Comparison of ENCODE assay signal across 16 cellular contexts in genomic region chr4:65502151-65502691, GRCh38.
DNase-seq lines count a peak whose midpoint lies in the region; ATAC-seq and TF ChIP-seq lines count a peak whose summit lies in the region.
"Had no signal": no experiment of that assay in that cellular context is flagged by ENCODE, and none has a peak within 500 bp of the region (broad histone marks: within the 10 kb centered on the region; RNA-seq: fewer than 3 reads in every experiment).

No MANE protein-coding gene starts in this region.

- CTCF ChIA-PET in HEK293 (lab: Yijun Ruan, JAX) = no interaction called here

- no peak overlapping the region for H3K4me3 ChIP-seq in HEK293 (ENCODE audit: low read depth, low read length)
- no peak overlapping the region for H3K4me3 ChIP-seq in fibroblast of pulmonary artery (replicated peaks; ENCODE audit: low read depth, low read length)
- H3K4me3 ChIP-seq: skin epidermis had no signal

- ATAC-seq in GM18517 (IDR thresholded peaks at IDR 0.05; ENCODE audit: unreplicated experiment) = no peak
- ATAC-seq: activated T-cell treated with anti-CD3 and anti-CD28 coated beads, Interleukin-2, amount 50 U/mL, for 72 hours had no signal

- TF ChIP-seq CTCF in HEK293 (tag by site-specific recombination; IDR thresholded peaks at IDR 0.05) (no peak), fibroblast of pulmonary artery (IDR thresholded peaks at IDR 0.05; ENCODE audit: low read length, missing control alignments) (no peak)

- no peaks in the 10 kb centered on the region for H3K4me1 ChIP-seq in HEK293 (ENCODE audit: control insufficient read depth, insufficient read depth, low read length)

- no peaks in the 10 kb centered on the region for H3K9me3 ChIP-seq in HEK293 (ENCODE audit: control insufficient read depth, insufficient read depth, low read depth, low read length)

- peak; percentile 59 for DNase-seq in A172 (ENCODE audit: low spot score)
- peak; percentile 68 for DNase-seq in amniotic epithelial cell (ENCODE audit: low read depth)
- peak; percentile 62 for DNase-seq in fibroblast of pulmonary artery (ENCODE audit: low read depth)
- no peak for DNase-seq in substantia nigra (lab: John Stamatoyannopoulos, UW)
- no peak for DNase-seq in activated CD8-positive, alpha-beta memory T cell treated with anti-CD3 and anti-CD28 coated beads, Interleukin-2, amount 50 U/mL, for 48 hours
- DNase-seq in activated naive CD4-positive, alpha-beta T cell (lab: John Stamatoyannopoulos, UW) = no peak
- DNase-seq: activated T-cell treated with anti-CD3 and anti-CD28 coated beads, Interleukin-2, amount 50 U/mL, for 72 hours; anterior cingulate cortex; glutamatergic neuron; islet precursor cell; KBM-7; NCI-H146; nucleus accumbens had no signal

- POLR2A ChIA-PET in HEK293 (lab: Yijun Ruan, JAX) = no interaction called here

- H3K27ac ChIP-seq in HEK293 (ENCODE audit: extremely low read depth, low read depth, low read length) = no peak overlapping the region
- H3K27ac ChIP-seq in substantia nigra (ENCODE audit: low read depth, low read length, poor library complexity, severe bottlenecking) = no peak overlapping the region
- H3K27ac ChIP-seq: skin epidermis had no signal

- no peaks in the 10 kb centered on the region for H3K36me3 ChIP-seq in HEK293 (ENCODE audit: control insufficient read depth in 2 of 2, insufficient read depth in 1 of 2, low read length in 2 of 2)

TF ChIP-seq in HEK293, 187 proteins besides CTCF, POLR2A, EP300 and RAD21:
- TF ChIP-seq WT1 (tag by site-specific recombination; IDR thresholded peaks at IDR 0.05) = peak; percentile 68
- no peak for TF ChIP-seq ZNF140 (tag by site-specific recombination; IDR thresholded peaks at IDR 0.05)
- TF ChIP-seq OSR2 (tag by site-specific recombination; IDR thresholded peaks at IDR 0.05) = no peak
- no peak for TF ChIP-seq ZBTB8A (tag by site-specific recombination; IDR thresholded peaks at IDR 0.05)
- TF ChIP-seq ZNF354C (tag by site-specific recombination; IDR thresholded peaks at IDR 0.05; ENCODE audit: borderline replicate concordance, low read depth) = no peak
- TF ChIP-seq ZXDB (tag by site-specific recombination; IDR thresholded peaks at IDR 0.05) = no peak
- TF ChIP-seq ZBTB10 (tag by site-specific recombination; IDR thresholded peaks at IDR 0.05) = no peak
- no peak for TF ChIP-seq INSM2 (tag by site-specific recombination; IDR thresholded peaks at IDR 0.05)

Comparison
In these comparisons a context has a peak if more than half of its experiments do, and no peak if none do; other contexts are left out.
1. DNase-seq: peak in A172 (single experiment), amniotic epithelial cell (single experiment) and fibroblast of pulmonary artery (single experiment); none in substantia nigra (0 of 49), activated CD8-positive, alpha-beta memory T cell treated with anti-CD3 and anti-CD28 coated beads, Interleukin-2, amount 50 U/mL, for 48 hours (single experiment) and activated naive CD4-positive, alpha-beta T cell (0 of 4).